In genomic region chr10:75408911-75409885, GRCh38 we compare ENCODE assay signal across 2 cellular contexts.
TF ChIP-seq lines count a peak whose summit lies in the region.

No MANE protein-coding gene starts in this region.

TF ChIP-seq in SK-N-SH, 30 proteins besides CTCF, POLR2A, EP300 and RAD21:
- TF ChIP-seq POLR2AphosphoS5 (IDR thresholded peaks at IDR 0.05; ENCODE audit: low read depth, low read length): peak; percentile 9; the same call in 1 of the 2 replicates
- no peak for TF ChIP-seq YY1 (IDR thresholded peaks at IDR 0.05; ENCODE audit: low read depth)
- TF ChIP-seq GABPA (IDR thresholded peaks at IDR 0.05; ENCODE audit: low read depth): peak; percentile 45; the same call in 1 of the 2 replicates
- 0 out of 2 replicates have a peak, but pooled peaks have one; percentile 38 for TF ChIP-seq MAX (IDR thresholded peaks at IDR 0.05; ENCODE audit: low read depth)
- peak; percentile 79 for TF ChIP-seq CHD2 (IDR thresholded peaks at IDR 0.05; ENCODE audit: low read length, partially characterized antibody)
- TF ChIP-seq FOSL2 (IDR thresholded peaks at IDR 0.05; ENCODE audit: borderline replicate concordance, low read depth): no peak
- TF ChIP-seq FOXJ3 (CRISPR knock-in tag; IDR thresholded peaks at IDR 0.05): no peak
- TF ChIP-seq TAF1 (IDR thresholded peaks at IDR 0.05; ENCODE audit: borderline replicate concordance, low read depth, low read length): 0 out of 2 replicates have a peak, but pooled peaks have one; percentile 26
- 0 out of 2 replicates have a peak, but pooled peaks have one; percentile 49 for TF ChIP-seq ZBTB33 (IDR thresholded peaks at IDR 0.05; ENCODE audit: borderline replicate concordance, low read depth)
- TF ChIP-seq NRF1 (IDR thresholded peaks at IDR 0.05; ENCODE audit: low read depth, low read length): peak; percentile 79
- TF ChIP-seq REST (IDR thresholded peaks at IDR 0.05; ENCODE audit: low read depth, low read length): no peak
- TF ChIP-seq RXRA (IDR thresholded peaks at IDR 0.05; ENCODE audit: borderline replicate concordance, low read depth): no peak

TF ChIP-seq in H1, 55 proteins besides CTCF, POLR2A, EP300 and RAD21:
- TF ChIP-seq SRF (IDR thresholded peaks at IDR 0.05; ENCODE audit: low read depth, low read length) (no peak), TEAD4 (IDR thresholded peaks at IDR 0.05; ENCODE audit: low read depth, low read length) (no peak), JUN (IDR thresholded peaks at IDR 0.05; ENCODE audit: low read depth, low read length) (no peak), EZH2 (IDR thresholded peaks at IDR 0.05; ENCODE audit: low read depth, low read length, severe bottlenecking) (no peak), POU5F1 (IDR thresholded peaks at IDR 0.05; ENCODE audit: low read depth, low read length) (no peak), SIRT6 (IDR thresholded peaks at IDR 0.05; ENCODE audit: low read length) (no peak), SIX5 (IDR thresholded peaks at IDR 0.05; ENCODE audit: low read depth, low read length) (no peak), KDM4A (IDR thresholded peaks at IDR 0.05; ENCODE audit: low read depth, low read length, severe bottlenecking) (peak; percentile 94), SUZ12 (IDR thresholded peaks at IDR 0.05; ENCODE audit: low read length) (no peak; the same call in 1 of the 2 replicates), ATF2 (IDR thresholded peaks at IDR 0.05; ENCODE audit: low read length) (no peak), GTF2F1 (IDR thresholded peaks at IDR 0.05; ENCODE audit: borderline replicate concordance, low read depth, low read length) (no peak), FOSL1 (IDR thresholded peaks at IDR 0.05; ENCODE audit: insufficient read depth, low read depth, low read length) (no peak), RFX5 (IDR thresholded peaks at IDR 0.05; ENCODE audit: borderline replicate concordance, low read depth, low read length) (no peak), CBX8 (IDR thresholded peaks at IDR 0.05; ENCODE audit: borderline replicate concordance, low read depth, low read length) (no peak), SP2 (IDR thresholded peaks at IDR 0.05; ENCODE audit: low read length) (no peak), SAP30 (IDR thresholded peaks at IDR 0.05; ENCODE audit: insufficient read depth, insufficient replicate concordance, low read length) (no peak), HDAC2 (IDR thresholded peaks at IDR 0.05; ENCODE audit: borderline replicate concordance in 1 of 2, low read depth in 2 of 2, low read length in 2 of 2) (no peak), RNF2 (IDR thresholded peaks at IDR 0.05; ENCODE audit: borderline replicate concordance, low read depth, low read length, missing control alignments, poor library complexity, severe bottlenecking) (no peak), BCL11A (IDR thresholded peaks at IDR 0.05; ENCODE audit: low read depth in 2 of 2, low read length in 2 of 2) (no peak), BRCA1 (IDR thresholded peaks at IDR 0.05; ENCODE audit: low read depth, low read length) (no peak; the same call in 1 of the 2 replicates), MAFK (IDR thresholded peaks at IDR 0.05; ENCODE audit: low read depth, low read length) (no peak), ATF3 (IDR thresholded peaks at IDR 0.05; ENCODE audit: insufficient read depth, low read depth, low read length) (no peak), ZNF274 (IDR thresholded peaks at IDR 0.05; ENCODE audit: borderline replicate concordance, extremely low read depth, low read length) (no peak), TCF12 (IDR thresholded peaks at IDR 0.05; ENCODE audit: low read depth, low read length) (0 out of 2 replicates have a peak, but pooled peaks have one; percentile 29), JUND (IDR thresholded peaks at IDR 0.05; ENCODE audit: low read length) (no peak), RXRA (IDR thresholded peaks at IDR 0.05; ENCODE audit: insufficient read depth, low read depth, low read length) (no peak), HDAC6 (IDR thresholded peaks at IDR 0.05; ENCODE audit: low read depth, low read length) (no peak), CREB1 (IDR thresholded peaks at IDR 0.05) (no peak), E2F6 (IDR thresholded peaks at IDR 0.05) (peak; percentile 76), SP1 (IDR thresholded peaks at IDR 0.05; ENCODE audit: low read depth, low read length) (no peak), CHD2 (IDR thresholded peaks at IDR 0.05; ENCODE audit: low read length) (no peak; the same call in 1 of the 2 replicates), CHD1 (IDR thresholded peaks at IDR 0.05; ENCODE audit: low read depth, low read length) (no peak), CHD7 (IDR thresholded peaks at IDR 0.05; ENCODE audit: insufficient replicate concordance, low read length) (no peak), SP4 (IDR thresholded peaks at IDR 0.05; ENCODE audit: low read length) (no peak), NRF1 (IDR thresholded peaks at IDR 0.05; ENCODE audit: low read depth, low read length) (peak; percentile 40; the same call in 1 of the 2 replicates), MAX (IDR thresholded peaks at IDR 0.05) (peak; percentile 88), YY1 (IDR thresholded peaks at IDR 0.05; ENCODE audit: low read depth, low read length) (no peak), TBP (IDR thresholded peaks at IDR 0.05; ENCODE audit: low read depth, low read length) (no peak), GABPA (IDR thresholded peaks at IDR 0.05; ENCODE audit: borderline replicate concordance, insufficient read depth, low read length) (no peak), PHF8 (conservative IDR thresholded peaks at IDR 0.05; ENCODE audit: low read depth, low read length) (0 out of 2 replicates have a peak, but pooled peaks have one; percentile 48), RBBP5 (IDR thresholded peaks at IDR 0.05; ENCODE audit: borderline replicate concordance, low read depth, low read length) (no peak), EGR1 (IDR thresholded peaks at IDR 0.05; ENCODE audit: borderline replicate concordance, low read depth, low read length) (peak; percentile 4; the same call in 1 of the 2 replicates), BACH1 (IDR thresholded peaks at IDR 0.05; ENCODE audit: low read length) (no peak), CTBP2 (IDR thresholded peaks at IDR 0.05; ENCODE audit: borderline replicate concordance, insufficient read depth, insufficient read length, low read length) (no peak), TAF1 (IDR thresholded peaks at IDR 0.05; ENCODE audit: low read depth, low read length) (no peak), CEBPB (IDR thresholded peaks at IDR 0.05; ENCODE audit: low read depth, low read length) (no peak), KDM5A (IDR thresholded peaks at IDR 0.05; ENCODE audit: low read length) (no peak), USF2 (IDR thresholded peaks at IDR 0.05; ENCODE audit: low read length) (no peak), POLR2AphosphoS5 (IDR thresholded peaks at IDR 0.05; ENCODE audit: low read depth, low read length) (no peak), NANOG (IDR thresholded peaks at IDR 0.05; ENCODE audit: insufficient read depth, low read depth, low read length, poor library complexity, severe bottlenecking) (no peak), ASH2L (IDR thresholded peaks at IDR 0.05; ENCODE audit: low read length) (peak; percentile 67)
